Comparison of ENCODE assay signal across 8 cellular contexts in genomic region chr2:84945838-84946203, GRCh38. TPM values are rescaled to one million over a fixed set of nuclear protein-coding genes. Genes with fewer than 3 reads are reported as not detected.
DNase-seq lines count a peak whose midpoint lies in the region; ATAC-seq and TF ChIP-seq lines count a peak whose summit lies in the region.
"Not testable (repeated sequence)": the region's sequence is repeated elsewhere in the genome, so short reads cannot be mapped to it uniquely, and the experiment has no call there.

No MANE protein-coding gene starts in this region.

- BruUV-seq in HCT116 (replicated peaks; lab: Mats Ljungman, UMichigan) = not testable (repeated sequence)

- H3K27ac ChIP-seq in HCT116 (ENCODE audit: low read depth, low read length) (peak overlapping the region; percentile 99), SJSA1 (peak overlapping the region; percentile 93), epithelial cell of prostate (peak overlapping the region; percentile 98)

- H3K36me3 Mint-ChIP-seq in CD14-positive monocyte; activated CD8-positive, alpha-beta memory T cell treated with anti-CD3 and anti-CD28 coated beads, Interleukin-2, amount 10 ng/mL, durations not matched to agents 7 days and 5 days; natural killer cell: not testable (repeated sequence)
- peaks cover 14% of the 10 kb centered on the region for H3K36me3 Mint-ChIP-seq in activated naive CD8-positive, alpha-beta T cell treated with anti-CD3 and anti-CD28 coated beads, Interleukin-2, amount 10 ng/mL, durations not matched to agents 7 days and 5 days

- H3K4me1 Mint-ChIP-seq in CD14-positive monocyte (peaks cover 42% of the 10 kb centered on the region), natural killer cell (peaks cover 10 to 12% of the 10 kb centered on the region in 2 donors)
- H3K4me1 Mint-ChIP-seq in activated CD8-positive, alpha-beta memory T cell treated with anti-CD3 and anti-CD28 coated beads, Interleukin-2, amount 10 ng/mL, durations not matched to agents 7 days and 5 days = peaks cover 33% of the 10 kb centered on the region
- H3K4me1 Mint-ChIP-seq in activated naive CD8-positive, alpha-beta T cell treated with anti-CD3 and anti-CD28 coated beads, Interleukin-2, amount 10 ng/mL, durations not matched to agents 7 days and 5 days = peaks cover 25% of the 10 kb centered on the region
- peaks cover 63% of the 10 kb centered on the region for H3K4me1 Mint-ChIP-seq in stimulated activated naive CD8-positive, alpha-beta T cell treated with anti-CD3 and anti-CD28 coated beads, Interleukin-15, amount 100 ng/mL, for 72 hours

- intact Hi-C loops in CD14-positive monocyte (cut with micrococcal nuclease); natural killer cell (cut with micrococcal nuclease): not testable (repeated sequence)
- intact Hi-C loops in HCT116 (cut with micrococcal nuclease) = loop anchor here (1.0 kb wide), 1 partner anchor 12 kb away; no protein-coding TSS in a partner anchor

- not testable (repeated sequence) for H2AFZ ChIP-seq in HCT116 (ENCODE audit: low read depth, low read length, poor library complexity, severe bottlenecking)

- DNase-seq in CD14-positive monocyte (ENCODE audit: low spot score); HCT116 (ENCODE audit: low read depth, low spot score); SJSA1 (ENCODE audit: low read depth in 1 of 2, low spot score in 2 of 2); activated CD8-positive, alpha-beta memory T cell treated with anti-CD3 and anti-CD28 coated beads, Interleukin-2, amount 10 ng/mL, durations not matched to agents 7 days and 5 days; activated naive CD8-positive, alpha-beta T cell treated with anti-CD3 and anti-CD28 coated beads, Interleukin-2, amount 10 ng/mL, durations not matched to agents 7 days and 5 days; epithelial cell of prostate (ENCODE audit: low read depth, low spot score); natural killer cell: not testable (repeated sequence)
- peak in 1 of 2 donors; percentile 28 for DNase-seq in stimulated activated naive CD8-positive, alpha-beta T cell treated with anti-CD3 and anti-CD28 coated beads, Interleukin-15, amount 100 ng/mL, for 72 hours

- H3K27ac Mint-ChIP-seq in CD14-positive monocyte (peak overlapping the region; percentile 84 to 94 (median 91)), natural killer cell (peak overlapping the region; percentile 60 to 77)
- peak overlapping the region; percentile 92 for H3K27ac Mint-ChIP-seq in activated CD8-positive, alpha-beta memory T cell treated with anti-CD3 and anti-CD28 coated beads, Interleukin-2, amount 10 ng/mL, durations not matched to agents 7 days and 5 days
- H3K27ac Mint-ChIP-seq in activated naive CD8-positive, alpha-beta T cell treated with anti-CD3 and anti-CD28 coated beads, Interleukin-2, amount 10 ng/mL, durations not matched to agents 7 days and 5 days = peak overlapping the region; percentile 97
- peak overlapping the region; percentile 85 to 93 for H3K27ac Mint-ChIP-seq in stimulated activated naive CD8-positive, alpha-beta T cell treated with anti-CD3 and anti-CD28 coated beads, Interleukin-15, amount 100 ng/mL, for 72 hours

- H3K4me1 ChIP-seq in HCT116 (ENCODE audit: control insufficient read depth in 1 of 2, insufficient read depth in 2 of 2, low read length in 2 of 2) = peaks cover 30 to 68% of the 10 kb centered on the region in 2 experiments
- H3K4me1 ChIP-seq in SJSA1 (replicated peaks) = peaks cover 28% of the 10 kb centered on the region

- POLR2A ChIA-PET in HCT116 (lab: Charles Lee) = interaction anchor here (0.8 to 3.3 kb wide), 14 partner anchors 9 to 632 kb away, joined by 3 to 67 read pairs (median 6); partner anchors contain the start of genes KCMF1, TMSB10 and VAMP8
- POLR2A ChIA-PET in activated naive CD8-positive, alpha-beta T cell treated with anti-CD3 and anti-CD28 coated beads, Interleukin-2, amount 10 ng/mL, durations not matched to agents 7 days and 5 days (lab: Charles Lee) = interaction anchor here (0.5 to 4.2 kb wide), 14 partner anchors 8 to 382 kb away, joined by 3 to 49 read pairs (median 4); partner anchors contain the start of genes KCMF1 and TGOLN2

- RAD21 ChIA-PET in HCT116 (lab: Charles Lee; ENCODE audit: low non-redundant PET in 1 of 2, low total read pairs in 2 of 2, uncharacterized antibody in 2 of 2, unreplicated experiment in 2 of 2) = interaction anchor here (1.4 to 2.0 kb wide), 2 partner anchors 13 to 20 kb away, joined by 4 to 8 read pairs; no protein-coding TSS in a partner anchor

- TF ChIP-seq RAD21 in HCT116 (IDR thresholded peaks at IDR 0.05; ENCODE audit: low read depth) = not testable (repeated sequence)

- H3K27me3 Mint-ChIP-seq in CD14-positive monocyte (ENCODE audit: low read depth in 3 of 3); activated CD8-positive, alpha-beta memory T cell treated with anti-CD3 and anti-CD28 coated beads, Interleukin-2, amount 10 ng/mL, durations not matched to agents 7 days and 5 days; activated naive CD8-positive, alpha-beta T cell treated with anti-CD3 and anti-CD28 coated beads, Interleukin-2, amount 10 ng/mL, durations not matched to agents 7 days and 5 days; natural killer cell (ENCODE audit: low read depth in 2 of 2); stimulated activated naive CD8-positive, alpha-beta T cell treated with anti-CD3 and anti-CD28 coated beads, Interleukin-15, amount 100 ng/mL, for 72 hours: not testable (repeated sequence)

- H3K36me3 ChIP-seq in HCT116 (ENCODE audit: control insufficient read depth in 1 of 2, insufficient read depth in 2 of 2, low read length in 2 of 2); SJSA1: not testable (repeated sequence)

- H3K4me3 ChIP-seq in HCT116 (replicated peaks in 1 of 2; ENCODE audit: low read depth in 1 of 2, low read length in 2 of 2) = peak overlapping the region in 1 of 2 experiments; percentile 16; a peak in 2 of 4 replicates
- H3K4me3 ChIP-seq in SJSA1 = not testable (repeated sequence)

- H3K27me3 ChIP-seq in HCT116 (ENCODE audit: insufficient read depth, low read length); SJSA1 (replicated peaks): not testable (repeated sequence)

- H3K9me3 Mint-ChIP-seq in CD14-positive monocyte; activated CD8-positive, alpha-beta memory T cell treated with anti-CD3 and anti-CD28 coated beads, Interleukin-2, amount 10 ng/mL, durations not matched to agents 7 days and 5 days (ENCODE audit: low read depth); activated naive CD8-positive, alpha-beta T cell treated with anti-CD3 and anti-CD28 coated beads, Interleukin-2, amount 10 ng/mL, durations not matched to agents 7 days and 5 days; natural killer cell; stimulated activated naive CD8-positive, alpha-beta T cell treated with anti-CD3 and anti-CD28 coated beads, Interleukin-15, amount 100 ng/mL, for 72 hours: not testable (repeated sequence)

- peak overlapping the region; percentile 74 for H3K9ac ChIP-seq in HCT116 (ENCODE audit: low read length)

- H4K20me1 ChIP-seq in HCT116 (ENCODE audit: insufficient read depth) = not testable (repeated sequence)

- H3K79me2 ChIP-seq in HCT116 (ENCODE audit: insufficient read depth, low read length) = not testable (repeated sequence)

- CTCF ChIA-PET in HCT116 (lab: Charles Lee) = interaction anchor here (0.7 to 3.3 kb wide), 4 partner anchors 12 to 124 kb away, joined by 3 to 39 read pairs (median 6); no protein-coding TSS in a partner anchor
- CTCF ChIA-PET in activated CD8-positive, alpha-beta memory T cell treated with anti-CD3 and anti-CD28 coated beads, Interleukin-2, amount 10 ng/mL, durations not matched to agents 7 days and 5 days (lab: Charles Lee) = interaction anchor here (0.9 to 5.5 kb wide), 13 partner anchors 8 to 65 kb away, joined by 3 to 56 read pairs (median 4); no protein-coding TSS in a partner anchor

- not testable (repeated sequence) for ATAC-seq in HCT116; activated CD8-positive, alpha-beta memory T cell treated with anti-CD3 and anti-CD28 coated beads, Interleukin-2, amount 10 ng/mL, durations not matched to agents 7 days and 5 days; natural killer cell; stimulated activated naive CD8-positive, alpha-beta T cell treated with anti-CD3 and anti-CD28 coated beads, Interleukin-15, amount 100 ng/mL, for 72 hours
- ATAC-seq in activated naive CD8-positive, alpha-beta T cell treated with anti-CD3 and anti-CD28 coated beads, Interleukin-2, amount 10 ng/mL, durations not matched to agents 7 days and 5 days (ENCODE audit: low read depth) = peak; percentile 14

- H3K4me3 Mint-ChIP-seq in CD14-positive monocyte = peak overlapping the region in 1 of 2 donors; percentile 55
- peak overlapping the region; percentile 26 for H3K4me3 Mint-ChIP-seq in activated CD8-positive, alpha-beta memory T cell treated with anti-CD3 and anti-CD28 coated beads, Interleukin-2, amount 10 ng/mL, durations not matched to agents 7 days and 5 days
- peak overlapping the region; percentile 80 for H3K4me3 Mint-ChIP-seq in activated naive CD8-positive, alpha-beta T cell treated with anti-CD3 and anti-CD28 coated beads, Interleukin-2, amount 10 ng/mL, durations not matched to agents 7 days and 5 days
- H3K4me3 Mint-ChIP-seq in natural killer cell = not testable (repeated sequence)
- H3K4me3 Mint-ChIP-seq in stimulated activated naive CD8-positive, alpha-beta T cell treated with anti-CD3 and anti-CD28 coated beads, Interleukin-15, amount 100 ng/mL, for 72 hours = peak overlapping the region; percentile 63 to 75

- H3K9me3 ChIP-seq in HCT116 (ENCODE audit: control insufficient read depth in 1 of 2, insufficient read depth in 1 of 2, low read depth in 1 of 2, low read length in 2 of 2); SJSA1 (replicated peaks): not testable (repeated sequence)

- not testable (repeated sequence) for H3K9me2 ChIP-seq in HCT116 (ENCODE audit: insufficient read depth)

- not testable (repeated sequence) for TF ChIP-seq POLR2A in HCT116 (IDR thresholded peaks at IDR 0.05; ENCODE audit: borderline replicate concordance, extremely low read depth, insufficient read depth, insufficient read length)

- not testable (repeated sequence) for TF ChIP-seq CTCF in CD14-positive monocyte (IDR thresholded peaks at IDR 0.05); HCT116 (IDR thresholded peaks at IDR 0.05 in 2 of 3, conservative IDR thresholded peaks at IDR 0.05 in 1 of 3; ENCODE audit: borderline replicate concordance in 1 of 3, insufficient read depth in 1 of 3, low read depth in 2 of 3, low read length in 2 of 3); natural killer cell (IDR thresholded peaks at IDR 0.05)

- H3K4me2 ChIP-seq in HCT116 (ENCODE audit: low read length) = peak overlapping the region; percentile 80

RNA-seq across cellular contexts. Expression of gene KCMF1, which starts 25.1 kb away (rescaled TPM):
- polyA plus RNA-seq in CD14-positive monocyte = 10 to 100 TPM; 22.5 to 28.5 TPM
- total RNA-seq in HCT116 (2021; ENCODE audit: unreplicated experiment) = 119 TPM
- 127 and 128 TPM in 2 replicates for polyA plus RNA-seq in HCT116 (2012)
- total RNA-seq in SJSA1 (2014; rRNA removed; shearing (Covaris generic)) = 60.9 and 117 TPM in 2 replicates
- total RNA-seq in activated CD8-positive, alpha-beta memory T cell treated with anti-CD3 and anti-CD28 coated beads, Interleukin-2, amount 10 ng/mL, durations not matched to agents 7 days and 5 days = 10 to 100 TPM; 78.2 to 89.0 TPM
- 10 to 100 TPM; 79.3 to 81.0 TPM for total RNA-seq in activated naive CD8-positive, alpha-beta T cell treated with anti-CD3 and anti-CD28 coated beads, Interleukin-2, amount 10 ng/mL, durations not matched to agents 7 days and 5 days
- total RNA-seq in natural killer cell = 10 to 100 TPM; 70.8 to 81.4 (median 77.1) TPM

RNA-seq across cellular contexts. Expression of gene TMSB10, which starts 40.4 kb away (rescaled TPM):
- polyA plus RNA-seq in CD14-positive monocyte = 1,000 to 10,000 TPM; 5,130 to 6,847 TPM
- total RNA-seq in HCT116 (2021; ENCODE audit: unreplicated experiment) (2,677 TPM), natural killer cell (1,000 to 10,000 TPM; 1,247 to 1,683 (median 1,557) TPM)
- 4,398 and 5,903 TPM in 2 replicates for polyA plus RNA-seq in HCT116 (2012)
- 10,548 and 13,048 TPM in 2 replicates for total RNA-seq in SJSA1 (2014; rRNA removed; shearing (Covaris generic))
- 1,000 to 10,000 TPM; 3,578 to 3,807 TPM for total RNA-seq in activated CD8-positive, alpha-beta memory T cell treated with anti-CD3 and anti-CD28 coated beads, Interleukin-2, amount 10 ng/mL, durations not matched to agents 7 days and 5 days
- 1,000 to 10,000 TPM; 4,217 to 4,653 TPM for total RNA-seq in activated naive CD8-positive, alpha-beta T cell treated with anti-CD3 and anti-CD28 coated beads, Interleukin-2, amount 10 ng/mL, durations not matched to agents 7 days and 5 days
